8 cellular contexts compared by ENCODE assay signal in genomic region chr7:137935849-137936508, GRCh38.
DNase-seq lines count a peak whose midpoint lies in the region; ATAC-seq and TF ChIP-seq lines count a peak whose summit lies in the region.

No MANE protein-coding gene starts in this region.

- no peaks in the 10 kb centered on the region for H3K36me3 ChIP-seq in smooth muscle cell (ENCODE audit: low read depth)

- H3K4me1 ChIP-seq in smooth muscle cell (ENCODE audit: low read depth) (peaks cover 22% of the 10 kb centered on the region), foreskin keratinocyte (peaks cover 32% of the 10 kb centered on the region)

- peak overlapping the region; percentile 74 for H3K27ac ChIP-seq in smooth muscle cell (ENCODE audit: low read depth)
- H3K27ac ChIP-seq in foreskin keratinocyte, result no peak overlapping the region

- H3K4me2 ChIP-seq in smooth muscle cell, result peak overlapping the region; percentile 22

- DNase-seq in NOMO-1 treated with DMSO at 0.1 percent for 48 hours (lab: John Stamatoyannopoulos, UW; ENCODE audit: unreplicated experiment) (peak; percentile 72), fibroblast of mammary gland (ENCODE audit: low read depth) (peak; percentile 34), smooth muscle cell (lab: John Stamatoyannopoulos, UW; ENCODE audit: unreplicated experiment) (no peak), hypothalamus (lab: John Stamatoyannopoulos, UW) (no peak), D341Med (ENCODE audit: low spot score) (no peak), foreskin keratinocyte (no peak), NCI-H2029 (lab: John Stamatoyannopoulos, UW) (no peak)

- no peak overlapping the region for H3K9ac ChIP-seq in smooth muscle cell (ENCODE audit: low read depth)

- no peaks in the 10 kb centered on the region for H3K27me3 ChIP-seq in smooth muscle cell (ENCODE audit: low read depth)
- no peaks in the 10 kb centered on the region for H3K27me3 ChIP-seq in foreskin keratinocyte

- no peaks in the 10 kb centered on the region for H3K9me3 ChIP-seq in smooth muscle cell (replicated peaks; ENCODE audit: low read depth)

- peak; percentile 54 for ATAC-seq in GM21423 (IDR thresholded peaks at IDR 0.05; ENCODE audit: unreplicated experiment)
- no peak for ATAC-seq in foreskin keratinocyte

- no peak overlapping the region for H2AFZ ChIP-seq in smooth muscle cell (ENCODE audit: low read depth)

- peaks cover 97% of the 10 kb centered on the region for H3K79me2 ChIP-seq in smooth muscle cell (ENCODE audit: low read depth)

- peaks cover 90% of the 10 kb centered on the region for H4K20me1 ChIP-seq in smooth muscle cell (ENCODE audit: low read depth)

- no peak overlapping the region for H3K4me3 ChIP-seq in fibroblast of mammary gland (ENCODE audit: control insufficient read depth, low read depth, low read length)
- no peak overlapping the region for H3K4me3 ChIP-seq in smooth muscle cell

- no peak for TF ChIP-seq CTCF in fibroblast of mammary gland (conservative IDR thresholded peaks at IDR 0.05; ENCODE audit: control insufficient read depth, insufficient read depth, low read depth, low read length)
- no peak for TF ChIP-seq CTCF in smooth muscle cell (IDR thresholded peaks at IDR 0.05; ENCODE audit: borderline replicate concordance, insufficient read depth, poor library complexity, severe bottlenecking)
- TF ChIP-seq CTCF in foreskin keratinocyte (conservative IDR thresholded peaks at IDR 0.05), result no peak

- no peaks in the 10 kb centered on the region for H3F3A ChIP-seq in smooth muscle cell (ENCODE audit: low read depth)

- WGBS in smooth muscle cell (ENCODE audit: low lambda C conversion rate), result 81% methylated on average over 8 of the region's 8 CpGs

Comparison
In these comparisons a context has a peak if more than half of its experiments do, and no peak if none do; other contexts are left out.
1. DNase-seq: peak in NOMO-1 treated with DMSO at 0.1 percent for 48 hours (single experiment) and fibroblast of mammary gland (single experiment); none in smooth muscle cell (single experiment), hypothalamus (0 of 51), D341Med (single experiment), foreskin keratinocyte (0 of 2) and NCI-H2029 (single experiment).